ENCODE assay signal across 8 cellular contexts in the genomic region with DNA sequence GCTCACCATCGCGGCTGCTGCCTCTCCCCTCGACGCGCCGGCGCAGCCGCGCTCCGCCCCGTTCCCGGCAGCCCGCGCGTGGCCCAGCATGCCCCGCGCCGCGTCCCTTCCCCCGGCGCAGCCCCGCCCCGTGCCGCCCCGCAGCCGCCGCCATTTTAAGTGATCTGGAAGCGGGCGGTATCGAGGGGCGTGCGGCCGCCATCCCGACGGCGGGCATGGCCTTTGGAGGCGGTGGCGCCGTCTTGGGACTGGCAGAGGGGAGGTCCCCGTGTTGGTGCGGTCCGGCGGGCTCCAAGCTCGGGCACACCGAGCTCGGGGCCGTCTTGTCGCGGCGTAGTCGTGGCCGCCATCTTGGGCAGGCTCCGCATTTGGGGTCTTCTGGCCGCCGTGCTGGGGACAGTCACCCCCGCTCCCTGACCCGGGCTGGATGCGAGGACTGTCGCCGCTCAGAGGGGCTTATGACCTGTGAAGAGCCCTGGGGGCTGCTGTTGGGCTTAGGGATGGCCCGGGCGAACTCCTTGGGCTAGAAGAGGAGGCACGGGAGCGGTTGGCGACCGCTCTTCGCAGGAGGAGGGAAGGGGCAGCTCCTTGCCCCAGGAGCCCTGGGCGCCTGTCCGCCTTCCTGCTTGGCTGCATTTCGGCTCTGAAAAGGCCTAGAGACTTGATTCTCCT. TPM values are rescaled to one million over a fixed set of nuclear protein-coding genes. Genes with fewer than 3 reads are reported as not detected.
DNase-seq lines count a peak whose midpoint lies in the region; ATAC-seq and TF ChIP-seq lines count a peak whose summit lies in the region.

A gene (minus strand): TSS at position 50 of the 672 bp plus-strand sequence. CDS start 41 bp downstream, at position 9.

- peak in 1 of 2 donors; percentile 65 for TF ChIP-seq POLR2A in lower leg skin (IDR thresholded peaks at IDR 0.05)

- POLR2A ChIA-PET in activated CD4-positive, alpha-beta memory T cell treated with anti-CD3 and anti-CD28 coated beads for 36 hours (lab: Charles Lee): interaction anchor here (0.6 to 3.6 kb wide), 5 partner anchors 10 to 91 kb away, joined by 4 to 19 read pairs (median 5); a partner anchor contains a TSS

- peaks cover 31% of the 10 kb centered on the region for H3K4me1 Mint-ChIP-seq in activated CD4-positive, alpha-beta memory T cell treated with anti-CD3 and anti-CD28 coated beads for 36 hours (ENCODE audit: low read depth)

- ATAC-seq in GM19025 (IDR thresholded peaks at IDR 0.05; ENCODE audit: low read depth, unreplicated experiment) (peak; percentile 82), HG03354 (IDR thresholded peaks at IDR 0.05; ENCODE audit: poor library complexity, severe bottlenecking, unreplicated experiment) (peak; percentile 83)

- H3K9me3 Mint-ChIP-seq in activated CD4-positive, alpha-beta memory T cell treated with anti-CD3 and anti-CD28 coated beads for 36 hours: no peaks in the 10 kb centered on the region

- intact Hi-C loops in activated CD4-positive, alpha-beta memory T cell treated with anti-CD3 and anti-CD28 coated beads for 36 hours (cut with micrococcal nuclease): loop anchor here (1.0 to 5.0 kb wide), 3 partner anchors 25 to 95 kb away; a partner anchor contains a TSS
- intact Hi-C loops in dorsolateral prefrontal cortex (cut with DNase I): loop anchor here (1.0 to 10.0 kb wide), 3 partner anchors 25 to 137 kb away; a partner anchor contains a TSS
- intact Hi-C loops in lower leg skin (cut with DNase I; ENCODE audit: low total_unique reads): no loop called here

- H3K27me3 ChIP-seq in dorsolateral prefrontal cortex: no peaks in the 10 kb centered on the region

- H3K4me3 Mint-ChIP-seq in activated CD4-positive, alpha-beta memory T cell treated with anti-CD3 and anti-CD28 coated beads for 36 hours: peak within 1 kb of the TSS; percentile 96

- TF ChIP-seq CTCF in dorsolateral prefrontal cortex (IDR thresholded peaks at IDR 0.05 in 54 of 56, conservative IDR thresholded peaks at IDR 0.05 in 2 of 56; ENCODE audit: low read depth in 1 of 56, partially characterized antibody in 56 of 56): peak in 8 of 56 donors; percentile 12 to 33 (median 20)
- TF ChIP-seq CTCF in lower leg skin (IDR thresholded peaks at IDR 0.05): no peak

- H3K4me3 ChIP-seq in dorsolateral prefrontal cortex: peak within 1 kb of the TSS; percentile 76 to 100 (median 96)
- H3K4me3 ChIP-seq in lower leg skin (ENCODE audit: low read depth, poor library complexity, severe bottlenecking): peak within 1 kb of the TSS; percentile 95

- peak within 1 kb of the TSS; percentile 98 for H3K27ac Mint-ChIP-seq in activated CD4-positive, alpha-beta memory T cell treated with anti-CD3 and anti-CD28 coated beads for 36 hours

- 2% methylated on average over 9 of the region's 70 CpGs; no CpG with 5 or more reads in 1 of the 2 donors for WGBS in lower leg skin, 2 donors

- CTCF ChIA-PET in activated CD4-positive, alpha-beta memory T cell treated with anti-CD3 and anti-CD28 coated beads for 36 hours (lab: Charles Lee): interaction anchor here (0.7 to 2.7 kb wide), 2 partner anchors 91 to 142 kb away, joined by 3 to 14 read pairs; no protein-coding TSS in a partner anchor

- peak within 1 kb of the TSS; percentile 93 to 100 (median 100) for H3K27ac ChIP-seq in dorsolateral prefrontal cortex

- H3K36me3 Mint-ChIP-seq in activated CD4-positive, alpha-beta memory T cell treated with anti-CD3 and anti-CD28 coated beads for 36 hours: peaks cover 12% of the 10 kb centered on the region

- peak; percentile 67 to 68 for DNase-seq in AML-193 (lab: John Stamatoyannopoulos, UW)
- DNase-seq in NCI-H69 (lab: John Stamatoyannopoulos, UW): peak; percentile 94
- peak; percentile 93 for DNase-seq in activated CD4-positive, alpha-beta memory T cell treated with anti-CD3 and anti-CD28 coated beads for 36 hours
- DNase-seq in dorsolateral prefrontal cortex: peak; percentile 64 to 89 (median 78)
- peak; percentile 79 to 97 for DNase-seq in lower leg skin (ENCODE audit: low spot score in 2 of 2)
- peak; percentile 87 to 90 for DNase-seq in stimulated activated CD4-positive, alpha-beta T cell treated with anti-CD3 and anti-CD28 coated beads, Interleukin-4, amount 100 ng/mL, for 4 hours

- H3K27me3 Mint-ChIP-seq in activated CD4-positive, alpha-beta memory T cell treated with anti-CD3 and anti-CD28 coated beads for 36 hours: no peaks in the 10 kb centered on the region

RNA-seq across cellular contexts. Expression of the gene that starts here (rescaled TPM):
- total RNA-seq in activated CD4-positive, alpha-beta memory T cell treated with anti-CD3 and anti-CD28 coated beads for 36 hours: 100 to 1,000 TPM; 165 to 175 TPM
- 100 to 1,000 TPM; 150 to 306 (median 223) TPM for total RNA-seq in dorsolateral prefrontal cortex
- total RNA-seq in lower leg skin: 1,000 to 10,000 TPM in 1 of 4 donors, 100 to 1,000 TPM in 3; 244 to 2,128 (median 328) TPM

Comparison
In these comparisons a context has a peak if more than half of its experiments do, and no peak if none do; other contexts are left out.
1. Peak in every context shown above with its lines: DNase-seq, ATAC-seq, H3K4me3 ChIP-seq and H3K27ac ChIP-seq.